Comparison of ENCODE assay signal across 8 cellular contexts in the genomic region with DNA sequence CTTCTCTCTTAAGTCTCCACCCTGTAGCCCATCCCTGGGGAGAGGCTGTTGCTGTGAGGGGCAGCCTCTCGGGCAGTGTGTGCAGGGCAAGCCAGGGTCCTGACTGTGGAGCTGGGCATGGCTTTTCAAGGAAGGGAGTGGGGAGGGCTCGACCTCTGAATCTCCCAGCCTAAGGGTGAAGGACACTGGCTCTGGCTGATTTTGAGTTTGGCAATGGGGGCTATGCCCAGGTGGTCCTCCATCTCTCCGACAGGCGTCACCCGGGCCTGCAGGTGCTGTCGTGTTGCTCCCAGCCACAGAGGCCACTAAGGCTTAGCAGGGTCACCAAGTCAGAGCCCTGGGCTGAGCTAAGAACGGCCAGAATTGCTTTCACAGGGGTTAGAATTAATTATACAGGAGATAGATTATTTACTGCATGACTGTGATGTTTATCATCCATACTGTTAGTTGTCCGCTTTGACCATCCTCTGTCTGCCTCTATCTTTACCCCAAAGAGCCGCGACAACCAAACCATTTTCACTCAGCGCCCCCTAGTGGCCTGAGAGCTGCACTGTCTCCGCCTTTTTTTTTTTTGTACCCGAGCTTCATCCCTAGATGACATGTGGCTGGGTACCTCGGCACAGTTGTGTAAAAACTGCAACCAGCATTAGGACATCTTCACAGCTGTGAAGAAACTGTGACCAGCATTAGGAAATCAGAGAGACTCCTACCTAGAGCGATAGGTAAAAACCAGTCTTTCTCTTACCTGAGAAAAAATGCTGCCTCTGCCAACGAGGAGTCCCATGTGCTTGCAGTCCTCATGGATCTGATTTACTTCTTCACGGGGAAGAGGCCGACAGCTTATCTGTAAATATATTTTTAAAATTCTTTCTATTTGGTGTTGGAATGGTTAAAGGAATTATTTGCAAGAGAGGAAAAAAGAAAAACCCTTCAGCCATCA. TPM values are rescaled to one million over a fixed set of nuclear protein-coding genes. Genes with fewer than 3 reads are reported as not detected.
A peak's percentile ranks its signal among the peaks of the same experiment; 100 is the strongest.
DNase-seq lines count a peak whose midpoint lies in the region; ATAC-seq and TF ChIP-seq lines count a peak whose summit lies in the region.

No MANE protein-coding gene starts in this region.

- no peak overlapping the region for H3K4me3 ChIP-seq in PC-3 (ENCODE audit: low read length)
- no peak overlapping the region for H3K4me3 ChIP-seq in fibroblast of pulmonary artery (replicated peaks; ENCODE audit: low read depth, low read length)
- no peak overlapping the region for H3K4me3 ChIP-seq in upper lobe of right lung

- H3K4me1 ChIP-seq in PC-3 (ENCODE audit: insufficient read depth, low read length) (no peaks in the 10 kb centered on the region), upper lobe of right lung (no peaks in the 10 kb centered on the region)

- H3K27ac ChIP-seq in PC-3 (ENCODE audit: low read length), result no peak overlapping the region
- no peak overlapping the region for H3K27ac ChIP-seq in upper lobe of right lung

- TF ChIP-seq CTCF in PC-3 (conservative IDR thresholded peaks at IDR 0.05; ENCODE audit: low read depth, low read length), result peak; percentile 94
- peak; percentile 96 for TF ChIP-seq CTCF in fibroblast of pulmonary artery (IDR thresholded peaks at IDR 0.05; ENCODE audit: low read length, missing control alignments)
- no peak for TF ChIP-seq CTCF in omental fat pad (IDR thresholded peaks at IDR 0.05)
- TF ChIP-seq CTCF in upper lobe of right lung (IDR thresholded peaks at IDR 0.05), result peak; percentile 87

- no TSS peak for BruUV-seq in PC-3 (replicated peaks; lab: Mats Ljungman, UMichigan)

- CTCF ChIA-PET in PC-3 (lab: Charles Lee), result interaction anchor here (0.5 to 1.6 kb wide), 8 partner anchors 9 to 1235 kb away, joined by 3 to 6 read pairs (median 4); a partner anchor contains a TSS

- peak overlapping the region; percentile 52 for H3K4me2 ChIP-seq in PC-3 (ENCODE audit: low read length)

- no peaks in the 10 kb centered on the region for H3K9me3 Mint-ChIP-seq in activated T-cell treated with anti-CD3 and anti-CD28 coated beads, Interleukin-2, amount 50 U/mL, for 72 hours

- H3K4me1 Mint-ChIP-seq in activated T-cell treated with anti-CD3 and anti-CD28 coated beads, Interleukin-2, amount 50 U/mL, for 72 hours (ENCODE audit: low read depth), result no peaks in the 10 kb centered on the region

- H3K36me3 ChIP-seq in PC-3 (ENCODE audit: low read depth, low read length) (no peaks in the 10 kb centered on the region), upper lobe of right lung (no peaks in the 10 kb centered on the region)

- no peaks in the 10 kb centered on the region; the same call in 1 of the 2 replicates for H3K27me3 ChIP-seq in PC-3 (ENCODE audit: low read length)
- H3K27me3 ChIP-seq in upper lobe of right lung, result no peaks in the 10 kb centered on the region

- H3K9me3 ChIP-seq in PC-3 (ENCODE audit: low read length) (no peaks in the 10 kb centered on the region), upper lobe of right lung (no peaks in the 10 kb centered on the region)

- DNase-seq in DMS153 treated with DMSO at 0.1 percent for 48 hours (lab: John Stamatoyannopoulos, UW; ENCODE audit: unreplicated experiment) (peak; percentile 63), KG1 (lab: John Stamatoyannopoulos, UW) (peak; percentile 48), PC-3 (peak; percentile 77), fibroblast of pulmonary artery (ENCODE audit: low read depth) (peak; percentile 62), omental fat pad (ENCODE audit: low spot score) (peak; percentile 39), upper lobe of right lung (peak; percentile 66)
- DNase-seq in activated T-cell treated with anti-CD3 and anti-CD28 coated beads, Interleukin-2, amount 50 U/mL, for 72 hours, result peak; percentile 59 to 75

- no peak overlapping the region for H3K27ac Mint-ChIP-seq in activated T-cell treated with anti-CD3 and anti-CD28 coated beads, Interleukin-2, amount 50 U/mL, for 72 hours

- peak; percentile 67 for ATAC-seq in GM21447 (IDR thresholded peaks at IDR 0.05; ENCODE audit: unreplicated experiment)
- ATAC-seq in PC-3, result peak; percentile 64
- ATAC-seq in activated T-cell treated with anti-CD3 and anti-CD28 coated beads, Interleukin-2, amount 50 U/mL, for 72 hours (replicated peaks in 1 of 2), result peak; percentile 54 to 63
- peak; percentile 41 for ATAC-seq in omental fat pad (ENCODE audit: low FRiP score)
- peak; percentile 87 for ATAC-seq in upper lobe of right lung

- no peaks in the 10 kb centered on the region for H4K20me1 ChIP-seq in PC-3 (ENCODE audit: low read length)

- H3K9ac ChIP-seq in PC-3 (ENCODE audit: low read length), result no peak overlapping the region

- no peak overlapping the region for H3K4me3 Mint-ChIP-seq in activated T-cell treated with anti-CD3 and anti-CD28 coated beads, Interleukin-2, amount 50 U/mL, for 72 hours

- intact Hi-C loops in PC-3 (cut with micrococcal nuclease) (loop anchor here (1.0 to 5.0 kb wide), 4 partner anchors 44 to 529 kb away; no protein-coding TSS in a partner anchor), upper lobe of right lung (cut with DNase I) (no loop called here)

- peaks cover 52% of the 10 kb centered on the region for H3K27me3 Mint-ChIP-seq in activated T-cell treated with anti-CD3 and anti-CD28 coated beads, Interleukin-2, amount 50 U/mL, for 72 hours (ENCODE audit: low read depth)

- no peaks in the 10 kb centered on the region for H3K79me2 ChIP-seq in PC-3 (ENCODE audit: low read length)

- H3K36me3 Mint-ChIP-seq in activated T-cell treated with anti-CD3 and anti-CD28 coated beads, Interleukin-2, amount 50 U/mL, for 72 hours (ENCODE audit: insufficient read depth in 2 of 2), result no peaks in the 10 kb centered on the region

- POLR2A ChIA-PET in PC-3 (lab: Charles Lee; ENCODE audit: unreplicated experiment), result no interaction called here

- H3F3A ChIP-seq in PC-3 (ENCODE audit: low read length, unreplicated experiment), result no peaks in the 10 kb centered on the region

- no peaks in the 10 kb centered on the region for H3K9me2 ChIP-seq in PC-3 (replicated peaks; ENCODE audit: low read length)

- peak overlapping the region; percentile 64 for H2AFZ ChIP-seq in PC-3 (ENCODE audit: low read length)

RNA-seq across cellular contexts. Expression of a gene that starts 44.5 kb away (rescaled TPM):
- total RNA-seq in PC-3 (2014; rRNA removed) (not detected in 2 replicates), omental fat pad (not detected), upper lobe of right lung (not detected)
- total RNA-seq in activated T-cell treated with anti-CD3 and anti-CD28 coated beads, Interleukin-2, amount 50 U/mL, for 72 hours, result not detected

Comparison
In these comparisons a context has a peak if more than half of its experiments do, and no peak if none do; other contexts are left out.
1. CTCF ChIP-seq: peak in PC-3 (single experiment), fibroblast of pulmonary artery (single experiment) and upper lobe of right lung (single experiment); none in omental fat pad (0 of 3).
2. Peak in every context shown above with its lines, with median percentiles within 50 percentile points of each other: DNase-seq and ATAC-seq.